Comparison of ENCODE assay signal across 9 cellular contexts in genomic region chr1:57475366-57475765, GRCh38. TPM values are rescaled to one million over a fixed set of nuclear protein-coding genes. Genes with fewer than 3 reads are reported as not detected.
"Had no signal": no experiment of that assay in that cellular context is flagged by ENCODE, and none has a peak within 500 bp of the region (broad histone marks: within the 10 kb centered on the region; RNA-seq: fewer than 3 reads in every experiment).

No MANE protein-coding gene starts in this region.

- DNase-seq: H9, HCEC 1CT, KG1 had no signal

- ATAC-seq: GM23338, K562 had no signal

- FAIRE-seq: H1, H54, HTR-8/SVneo, K562 had no signal

- H2AFZ ChIP-seq: GM23338 had no signal

- H3K4me2 ChIP-seq: GM23338 had no signal

- H3K4me3 ChIP-seq: GM23338, K562 had no signal

RNA-seq across cellular contexts. Expression of gene DAB1, which starts 51.5 kb away (rescaled TPM):
- total RNA-seq: HT-29, K562 had no signal
- polyA plus RNA-seq: K562 had no signal
